ENCODE assay signal across 26 cellular contexts in genomic region chr22:20444325-20444724, GRCh38.
"Had no signal": no experiment of that assay in that cellular context is flagged by ENCODE, and none has a peak within 500 bp of the region (broad histone marks: within the 10 kb centered on the region; RNA-seq: fewer than 3 reads in every experiment).

No MANE protein-coding gene starts in this region.

- H3K27me3 Mint-ChIP-seq: stimulated activated naive CD8-positive, alpha-beta T cell treated with anti-CD3 and anti-CD28 coated beads, Interleukin-15, Interleukin-2, amounts not matched to agents 100 ng/mL and 50 ng/mL, for 24 hours had no signal

- H3K4me3 ChIP-seq: left lung, lung, neural progenitor cell, ovary, right atrium auricular region, right lobe of liver, smooth muscle cell, suprapubic skin, thoracic aorta, tibial artery, upper lobe of right lung had no signal

- H3K9me3 Mint-ChIP-seq: mesothelial cell of epicardium; naive B cell; natural killer cell; nephron progenitor cell; neural progenitor cell; stimulated activated effector memory CD8-positive, alpha-beta T cell treated with anti-CD3 and anti-CD28 coated beads, Interleukin-12 subunit alpha, Interleukin-12 subunit beta, amount 100 ng/mL, for 72 hours; stimulated activated naive CD8-positive, alpha-beta T cell treated with anti-CD3 and anti-CD28 coated beads, Interleukin-15, Interleukin-2, amounts not matched to agents 100 ng/mL and 50 ng/mL, for 24 hours had no signal

- H3K27ac ChIP-seq: left lung, neural progenitor cell, neutrophil, ovary, right atrium auricular region, right lobe of liver, suprapubic skin, thoracic aorta, tibial artery, upper lobe of right lung had no signal

- DNase-seq: hippocampal formation; left colon; left lung; mesendoderm; naive B cell; natural killer cell; nephron progenitor cell; occipital lobe; stimulated activated CD4-positive, alpha-beta T cell treated with anti-CD3 and anti-CD28 coated beads, Interleukin-4, amount 100 ng/mL, for 24 hours; stimulated activated naive CD4-positive, alpha-beta T cell; trophoblast cell; upper lobe of right lung had no signal

- ATAC-seq: left colon; left lung; natural killer cell; right lobe of liver; stimulated activated effector memory CD8-positive, alpha-beta T cell treated with anti-CD3 and anti-CD28 coated beads, Interleukin-12 subunit alpha, Interleukin-12 subunit beta, amount 100 ng/mL, for 72 hours; upper lobe of right lung had no signal

- H3K36me3 Mint-ChIP-seq: natural killer cell had no signal

- H3K36me3 ChIP-seq: neural progenitor cell, ovary, right lobe of liver had no signal

- H3K27me3 ChIP-seq: left lung, ovary, right atrium auricular region, right lobe of liver, suprapubic skin, tibial artery, upper lobe of right lung had no signal

- H3K27ac Mint-ChIP-seq: mesothelial cell of epicardium; naive B cell; natural killer cell; nephron progenitor cell; neural progenitor cell; progenitor cell of endocrine pancreas; stimulated activated effector memory CD8-positive, alpha-beta T cell treated with anti-CD3 and anti-CD28 coated beads, Interleukin-12 subunit alpha, Interleukin-12 subunit beta, amount 100 ng/mL, for 72 hours; stimulated activated naive CD8-positive, alpha-beta T cell treated with anti-CD3 and anti-CD28 coated beads, Interleukin-15, Interleukin-2, amounts not matched to agents 100 ng/mL and 50 ng/mL, for 24 hours had no signal

- H3K9me3 ChIP-seq: left lung, neutrophil, ovary, right atrium auricular region, right lobe of liver, suprapubic skin, thoracic aorta, tibial artery, upper lobe of right lung had no signal

- H3K4me3 Mint-ChIP-seq: mesothelial cell of epicardium; natural killer cell; nephron progenitor cell; neural progenitor cell; stimulated activated effector memory CD8-positive, alpha-beta T cell treated with anti-CD3 and anti-CD28 coated beads, Interleukin-12 subunit alpha, Interleukin-12 subunit beta, amount 100 ng/mL, for 72 hours; stimulated activated naive CD8-positive, alpha-beta T cell treated with anti-CD3 and anti-CD28 coated beads, Interleukin-15, Interleukin-2, amounts not matched to agents 100 ng/mL and 50 ng/mL, for 24 hours had no signal

- H3K4me1 Mint-ChIP-seq: mesothelial cell of epicardium; stimulated activated effector memory CD8-positive, alpha-beta T cell treated with anti-CD3 and anti-CD28 coated beads, Interleukin-12 subunit alpha, Interleukin-12 subunit beta, amount 100 ng/mL, for 72 hours had no signal

- H3K4me1 ChIP-seq: left lung, neural progenitor cell, right lobe of liver, upper lobe of right lung had no signal
